In genomic region chr15:61528590-61528929, GRCh38 we compare ENCODE assay signal across 21 cellular contexts.
A peak's percentile ranks its signal among the peaks of the same experiment; 100 is the strongest.
DNase-seq lines count a peak whose midpoint lies in the region; ATAC-seq and TF ChIP-seq lines count a peak whose summit lies in the region.
"Had no signal": no experiment of that assay in that cellular context is flagged by ENCODE, and none has a peak within 500 bp of the region (broad histone marks: within the 10 kb centered on the region; RNA-seq: fewer than 3 reads in every experiment).

No MANE protein-coding gene starts in this region.

- H3K4me1 ChIP-seq in HUES48 (ENCODE audit: control insufficient read depth, insufficient read depth, low read length): peaks cover 17% of the 10 kb centered on the region
- H3K4me1 ChIP-seq: adrenal gland had no signal

- TF ChIP-seq CTCF in nephron (IDR thresholded peaks at IDR 0.05; ENCODE audit: unreplicated experiment in 3 of 3): no peak

- H3K27me3 Mint-ChIP-seq in nephron (ENCODE audit: low read depth): peaks cover 6% of the 10 kb centered on the region

- no peaks in the 10 kb centered on the region for H3K9me3 ChIP-seq in HUES48 (ENCODE audit: control insufficient read depth, insufficient read depth, low read length)
- H3K9me3 ChIP-seq: adrenal gland, mucosa of descending colon had no signal

- H3K4me3 ChIP-seq in HUES48 (ENCODE audit: low read depth, low read length): peak overlapping the region; percentile 30; the same call in 1 of the 2 replicates
- H3K4me3 ChIP-seq: adrenal gland, mucosa of descending colon had no signal

- H3K9me3 Mint-ChIP-seq in nephron: no peaks in the 10 kb centered on the region
- H3K9me3 Mint-ChIP-seq: CD4-positive, alpha-beta T cell; T-helper 2 cell treated with Interferon-gamma antibody and Interleukin-4, amounts not matched to agents 5 μg/mL and 100 μg/mL, for 36 hours had no signal

- no peaks in the 10 kb centered on the region for H3K36me3 Mint-ChIP-seq in nephron (ENCODE audit: low read depth)

- peak overlapping the region; percentile 17 to 52 (median 43) for H3K27ac Mint-ChIP-seq in nephron
- H3K27ac Mint-ChIP-seq: CD4-positive, alpha-beta T cell; T-helper 2 cell treated with Interferon-gamma antibody and Interleukin-4, amounts not matched to agents 5 μg/mL and 100 μg/mL, for 36 hours had no signal

- peak overlapping the region; percentile 59 for H3K27ac ChIP-seq in HUES48 (ENCODE audit: low read depth, low read length)
- H3K27ac ChIP-seq: adrenal gland, HL-60, KMS-11 had no signal

- peaks cover 18% of the 10 kb centered on the region for H3K4me1 Mint-ChIP-seq in nephron

- ATAC-seq in HG02763 (IDR thresholded peaks at IDR 0.05; ENCODE audit: unreplicated experiment): no peak
- ATAC-seq in HG02970 (IDR thresholded peaks at IDR 0.05; ENCODE audit: low FRiP score, unreplicated experiment): no peak
- no peak for ATAC-seq in GM19455 (IDR thresholded peaks at IDR 0.05; ENCODE audit: unreplicated experiment)
- ATAC-seq: left colon, mucosa of descending colon had no signal

- DNase-seq in NCI-H1694 treated with DMSO at 0.1 percent for 48 hours (lab: John Stamatoyannopoulos, UW): peak; percentile 49
- DNase-seq in NCI-H1694 (lab: John Stamatoyannopoulos, UW): no peak
- DNase-seq in dermis microvascular lymphatic vessel endothelial cell (ENCODE audit: low read depth in 2 of 2): peak; percentile 40 to 79
- DNase-seq: activated CD4-positive, alpha-beta T cell treated with anti-CD3 and anti-CD28 coated beads for 1 hour; activated effector memory CD4-positive, alpha-beta T cell treated with anti-CD3 and anti-CD28 coated beads, Interleukin-2, amount 50 U/mL, for 16 hours; adrenal gland; CD4-positive, alpha-beta T cell; central memory CD4-positive, alpha-beta T cell; DND-41; effector memory CD4-positive, alpha-beta T cell; left colon; mucosa of descending colon; NCI-H1436 treated with DMSO at 0.1 percent for 48 hours had no signal

- no peak overlapping the region for H3K4me3 Mint-ChIP-seq in nephron
- H3K4me3 Mint-ChIP-seq: CD4-positive, alpha-beta T cell; T-helper 2 cell treated with Interferon-gamma antibody and Interleukin-4, amounts not matched to agents 5 μg/mL and 100 μg/mL, for 36 hours had no signal

- no peaks in the 10 kb centered on the region for H3K27me3 ChIP-seq in HUES48 (ENCODE audit: control insufficient read depth, insufficient read depth, low read length)
- H3K27me3 ChIP-seq: adrenal gland had no signal

- H3K36me3 ChIP-seq in HUES48 (ENCODE audit: control insufficient read depth, insufficient read depth, low read length): no peaks in the 10 kb centered on the region
- H3K36me3 ChIP-seq: adrenal gland had no signal

- H3K9ac ChIP-seq in HUES48 (ENCODE audit: low read depth, low read length): no peak overlapping the region
- H3K9ac ChIP-seq: KMS-11 had no signal
